8 cellular contexts compared by ENCODE assay signal in the genomic region with DNA sequence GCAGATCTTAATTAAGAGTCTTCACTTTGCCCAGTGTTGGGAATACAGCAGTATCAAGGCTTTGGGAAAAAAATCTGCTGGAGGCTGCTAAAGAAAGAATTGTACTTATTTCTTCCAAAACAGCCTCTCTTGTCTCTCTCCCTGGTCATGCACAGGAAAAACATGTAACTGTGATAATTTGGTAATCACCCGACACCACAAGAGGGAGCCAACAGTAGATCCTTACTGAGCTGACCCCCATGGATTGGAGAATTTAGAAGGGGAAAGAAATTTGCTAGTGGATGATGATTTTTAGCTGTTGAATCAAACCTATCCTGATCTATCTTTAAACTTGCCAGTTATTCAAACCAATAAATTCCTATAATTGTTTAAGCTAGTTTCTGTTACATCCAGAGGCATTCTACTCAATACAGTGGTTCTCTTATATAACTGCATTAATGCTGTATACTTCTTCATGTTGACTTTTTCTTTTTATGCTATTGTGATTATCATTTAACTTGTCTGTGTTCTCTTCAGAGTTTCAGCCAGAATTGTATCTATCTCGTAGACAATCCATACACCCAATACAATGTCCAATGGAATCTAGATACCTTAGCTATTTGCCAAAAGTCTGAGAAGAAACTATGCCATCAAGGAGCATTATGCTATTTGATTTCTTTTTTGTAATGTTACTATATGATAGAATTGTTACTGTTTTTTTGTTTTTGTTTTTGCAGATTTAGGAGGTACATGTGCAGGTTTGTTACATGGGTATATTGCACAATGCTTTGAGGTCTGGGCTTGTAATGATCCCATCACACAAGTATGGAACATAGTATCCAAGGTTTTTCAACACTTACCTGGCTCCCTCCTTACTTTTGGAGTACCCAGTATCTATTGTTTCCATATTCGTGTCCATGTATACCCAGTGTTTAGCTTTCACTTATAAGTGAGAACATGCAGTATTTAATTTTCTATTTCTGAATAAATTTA. TPM values are rescaled to one million over a fixed set of nuclear protein-coding genes. Genes with fewer than 3 reads are reported as not detected.
A peak's percentile ranks its signal among the peaks of the same experiment; 100 is the strongest.
DNase-seq lines count a peak whose midpoint lies in the region; ATAC-seq, FAIRE-seq and TF ChIP-seq lines count a peak whose summit lies in the region.

No MANE protein-coding gene starts in this region.

- H3K27ac Mint-ChIP-seq in activated CD4-positive, alpha-beta T cell treated with anti-CD3 and anti-CD28 coated beads, Interleukin-2, amount 10 ng/mL, durations not matched to agents 24 days and 14 days, result no peak overlapping the region

- no peak overlapping the region for H3K4me3 Mint-ChIP-seq in activated CD4-positive, alpha-beta T cell treated with anti-CD3 and anti-CD28 coated beads, Interleukin-2, amount 10 ng/mL, durations not matched to agents 24 days and 14 days

- H3K9me3 ChIP-seq in pancreas, result no peaks in the 10 kb centered on the region

- H3K4me1 ChIP-seq in pancreas, result no peaks in the 10 kb centered on the region

- H3K27me3 ChIP-seq in pancreas, result no peaks in the 10 kb centered on the region

- DNase-seq in activated CD4-positive, alpha-beta T cell treated with anti-CD3 and anti-CD28 coated beads, Interleukin-2, amount 10 ng/mL, durations not matched to agents 24 days and 14 days, result peak; percentile 66
- no peak for DNase-seq in activated CD4-positive, alpha-beta T cell treated with anti-CD3 and anti-CD28 coated beads, Interleukin-2, amount 50 U/mL, for 4 hours
- DNase-seq in Kasumi-1 (lab: John Stamatoyannopoulos, UW) (peak; percentile 59 to 82), SK-N-DZ (ENCODE audit: low spot score) (peak; percentile 38), fibroblast of the aortic adventitia (ENCODE audit: low read depth) (peak; percentile 50), pancreas (peak in 3 of 6 donors; percentile 23 to 58 (median 36))

- WGBS in pancreas, 2 donors, result 11 to 12% methylated on average over 3 of the region's 3 CpGs

- H3K36me3 ChIP-seq in pancreas, result no peaks in the 10 kb centered on the region

- TF ChIP-seq CTCF in fibroblast of the aortic adventitia (IDR thresholded peaks at IDR 0.05; ENCODE audit: insufficient read depth, low read length) (peak; percentile 71), pancreas (IDR thresholded peaks at IDR 0.05) (peak; percentile 18 to 55 (median 48))

- peak; percentile 80 for ATAC-seq in GM21576 (IDR thresholded peaks at IDR 0.05; ENCODE audit: unreplicated experiment)
- peak; percentile 80 to 98 (median 92) for ATAC-seq in pancreas
- ATAC-seq in HG03139 (IDR thresholded peaks at IDR 0.05; ENCODE audit: unreplicated experiment), result no peak

- H3K4me1 Mint-ChIP-seq in activated CD4-positive, alpha-beta T cell treated with anti-CD3 and anti-CD28 coated beads, Interleukin-2, amount 10 ng/mL, durations not matched to agents 24 days and 14 days, result no peaks in the 10 kb centered on the region

- no peak overlapping the region for H3K27ac ChIP-seq in pancreas

- no peaks in the 10 kb centered on the region for H3K9me3 Mint-ChIP-seq in activated CD4-positive, alpha-beta T cell treated with anti-CD3 and anti-CD28 coated beads, Interleukin-2, amount 10 ng/mL, durations not matched to agents 24 days and 14 days

- no peaks in the 10 kb centered on the region for H3K36me3 Mint-ChIP-seq in activated CD4-positive, alpha-beta T cell treated with anti-CD3 and anti-CD28 coated beads, Interleukin-2, amount 10 ng/mL, durations not matched to agents 24 days and 14 days (ENCODE audit: low read depth)

- no peak overlapping the region for H3K4me3 ChIP-seq in fibroblast of the aortic adventitia (ENCODE audit: low read depth, low read length)
- H3K4me3 ChIP-seq in pancreas, result no peak overlapping the region

- peaks cover 5% of the 10 kb centered on the region for H3K27me3 Mint-ChIP-seq in activated CD4-positive, alpha-beta T cell treated with anti-CD3 and anti-CD28 coated beads, Interleukin-2, amount 10 ng/mL, durations not matched to agents 24 days and 14 days

- FAIRE-seq in pancreas (lab: Jason Lieb, UNC), result peak; percentile 20

- intact Hi-C loops in activated CD4-positive, alpha-beta T cell treated with anti-CD3 and anti-CD28 coated beads, Interleukin-2, amount 10 ng/mL, durations not matched to agents 24 days and 14 days (cut with micrococcal nuclease), result loop anchor here (2.0 to 5.0 kb wide), 2 partner anchors 181 to 194 kb away; no protein-coding TSS in a partner anchor
- intact Hi-C loops in pancreas (cut with DNase I), result no loop called here

RNA-seq across cellular contexts. Expression of a gene that starts 31.3 kb away (rescaled TPM):
- not detected in 2 replicates for total RNA-seq in activated CD4-positive, alpha-beta T cell treated with anti-CD3 and anti-CD28 coated beads, Interleukin-2, amount 10 ng/mL, durations not matched to agents 24 days and 14 days
- polyA plus RNA-seq in SK-N-DZ (2014; cell fraction: cytosol; rRNA removed), result not detected in 2 replicates
- polyA plus RNA-seq in SK-N-DZ (2014; cell fraction: nucleus; rRNA removed), result not detected in 2 replicates
- total RNA-seq in fibroblast of the aortic adventitia (ENCODE audit: low replicate concordance) (not detected in 2 replicates), pancreas (10 to 100 TPM in 3 of 6 donors, 1 to 10 TPM in 3; 6.4 to 19.2 (median 10.5) TPM)
- polyA plus RNA-seq in pancreas, result 1 to 10 TPM; 5.0 to 6.8 TPM

RNA-seq across cellular contexts. Expression of a gene that starts 47.2 kb away (rescaled TPM):
- 65.2 and 69.3 TPM in 2 replicates for total RNA-seq in activated CD4-positive, alpha-beta T cell treated with anti-CD3 and anti-CD28 coated beads, Interleukin-2, amount 10 ng/mL, durations not matched to agents 24 days and 14 days
- 96.9 and 165 TPM in 2 replicates for polyA plus RNA-seq in SK-N-DZ (2014; cell fraction: cytosol; rRNA removed)
- polyA plus RNA-seq in SK-N-DZ (2014; cell fraction: nucleus; rRNA removed), result 78.6 and 95.5 TPM in 2 replicates
- total RNA-seq in fibroblast of the aortic adventitia (ENCODE audit: low replicate concordance), result 78.9 and 470 TPM in 2 replicates
- total RNA-seq in pancreas, result 10 to 100 TPM; 25.3 to 46.0 (median 39.3) TPM
- 10 to 100 TPM; 29.4 to 56.3 TPM for polyA plus RNA-seq in pancreas

Comparison
In these comparisons a context has a peak if more than half of its experiments do, and no peak if none do; other contexts are left out.
1. DNase-seq: peak in activated CD4-positive, alpha-beta T cell treated with anti-CD3 and anti-CD28 coated beads, Interleukin-2, amount 10 ng/mL, durations not matched to agents 24 days and 14 days (single experiment), Kasumi-1 (2 of 2), SK-N-DZ (single experiment) and fibroblast of the aortic adventitia (single experiment); none in activated CD4-positive, alpha-beta T cell treated with anti-CD3 and anti-CD28 coated beads, Interleukin-2, amount 50 U/mL, for 4 hours (0 of 2).